8 cellular contexts compared by ENCODE assay signal in genomic region chr10:60032723-60033122, GRCh38.
A peak's percentile ranks its signal among the peaks of the same experiment; 100 is the strongest.
DNase-seq lines count a peak whose midpoint lies in the region; ATAC-seq, FAIRE-seq and TF ChIP-seq lines count a peak whose summit lies in the region.

No MANE protein-coding gene starts in this region.

- peak; percentile 81 for FAIRE-seq in D721Med (lab: Jason Lieb, UNC)

- H3K36me3 ChIP-seq in mammary epithelial cell (ENCODE audit: insufficient read depth, low read length): no peaks in the 10 kb centered on the region
- H3K36me3 ChIP-seq in right lobe of liver: no peaks in the 10 kb centered on the region
- H3K36me3 ChIP-seq in stomach: no peaks in the 10 kb centered on the region

- no peak for TF ChIP-seq EP300 in stomach (IDR thresholded peaks at IDR 0.05)

- no peak overlapping the region for H3K4me2 ChIP-seq in mammary epithelial cell (ENCODE audit: insufficient read depth, low read depth, low read length)

- H3K9me3 ChIP-seq in mammary epithelial cell (replicated peaks; ENCODE audit: insufficient read depth, low read length) (no peaks in the 10 kb centered on the region), right lobe of liver (no peaks in the 10 kb centered on the region), stomach (no peaks in the 10 kb centered on the region)

- CTCF ChIA-PET in mammary epithelial cell (lab: Charles Lee; ENCODE audit: low non-redundant PET): no interaction called here

- BruUV-seq in mammary epithelial cell (replicated peaks; lab: Mats Ljungman, UMichigan): no TSS peak

- ATAC-seq in GM19463 (IDR thresholded peaks at IDR 0.05; ENCODE audit: unreplicated experiment): peak; percentile 30
- peak; percentile 93 to 98 (median 97) for ATAC-seq in right lobe of liver
- ATAC-seq in GM18505 (IDR thresholded peaks at IDR 0.05; ENCODE audit: unreplicated experiment): no peak

- peak; percentile 86 for TF ChIP-seq CTCF in D721Med (IDR thresholded peaks at IDR 0.05; ENCODE audit: insufficient read depth, missing control alignments)
- TF ChIP-seq CTCF in mammary epithelial cell (conservative IDR thresholded peaks at IDR 0.05 in 1 of 2, IDR thresholded peaks at IDR 0.05 in 1 of 2; ENCODE audit: extremely low read depth in 1 of 2, insufficient read depth in 1 of 2, low read depth in 1 of 2, low read length in 2 of 2): peak; percentile 69 to 71
- peak; percentile 52 to 77 (median 69) for TF ChIP-seq CTCF in right lobe of liver (IDR thresholded peaks at IDR 0.05)
- TF ChIP-seq CTCF in stomach (IDR thresholded peaks at IDR 0.05): peak in 5 of 7 experiments; percentile 10 to 76 (median 32)

- no peak overlapping the region for H3K9ac ChIP-seq in mammary epithelial cell (ENCODE audit: insufficient read depth, low read length)

- H3K27me3 ChIP-seq in mammary epithelial cell (ENCODE audit: insufficient read depth, low read length): no peaks in the 10 kb centered on the region
- no peaks in the 10 kb centered on the region for H3K27me3 ChIP-seq in right lobe of liver
- no peaks in the 10 kb centered on the region for H3K27me3 ChIP-seq in stomach

- dilution Hi-C loops in mammary epithelial cell (cut with HindIII; ENCODE audit: low sequenced_read_pairs): no loop called here

- H3K27ac ChIP-seq in mammary epithelial cell (ENCODE audit: insufficient read depth, low read depth, low read length) (no peak overlapping the region), right lobe of liver (peak overlapping the region in 1 of 3 donors; percentile 26), stomach (peak overlapping the region in 2 of 5 donors; percentile 42 to 60)

- 11% methylated on average over 1 of the region's 1 CpG for WGBS in mammary epithelial cell (ENCODE audit: low coverage, missing lambda C conversion rate)
- WGBS in right lobe of liver (ENCODE audit: insufficient coverage, low coverage, low lambda C conversion rate, missing lambda C conversion rate): 6% methylated on average over 1 of the region's 1 CpG
- WGBS in stomach, 5 donors: 21 to 48% (median 24%) methylated on average over 1 of the region's 1 CpG

- H3K4me1 ChIP-seq in mammary epithelial cell (ENCODE audit: insufficient read depth, low read length) (no peaks in the 10 kb centered on the region), right lobe of liver (peaks cover 0 to 5% (median 0%) of the 10 kb centered on the region in 4 donors), stomach (peaks cover 0 to 21% (median 10%) of the 10 kb centered on the region in 4 donors)

- H2AFZ ChIP-seq in mammary epithelial cell (ENCODE audit: low read depth, low read length): no peak overlapping the region

- in situ Hi-C loops in mammary epithelial cell (cut with MboI; ENCODE audit: low sequenced_read_pairs in 2 of 2): loop anchor here (10.0 to 25.0 kb wide), 3 partner anchors 170 to 795 kb away; no protein-coding TSS in a partner anchor

- intact Hi-C loops in mammary epithelial cell (cut with micrococcal nuclease) (loop anchor here (1.0 to 10.0 kb wide), 3 partner anchors 167 to 406 kb away; no protein-coding TSS in a partner anchor), right lobe of liver (cut with DNase I) (loop anchor here (5.0 to 10.0 kb wide), 2 partner anchors 405 to 408 kb away; no protein-coding TSS in a partner anchor), stomach (cut with DNase I; ENCODE audit: low total_unique reads) (no loop called here)

- peak; percentile 19 for DNase-seq in D721Med (ENCODE audit: insufficient read length, low spot score)
- peak; percentile 67 for DNase-seq in LHCN-M2 (ENCODE audit: low read depth)
- peak; percentile 45 for DNase-seq in SIG-M5 (lab: John Stamatoyannopoulos, UW)
- peak; percentile 59 for DNase-seq in mammary epithelial cell
- peak in 2 of 3 donors; percentile 21 to 60 for DNase-seq in right lobe of liver
- DNase-seq in stomach: peak; percentile 55

- no peaks in the 10 kb centered on the region for H3K79me2 ChIP-seq in mammary epithelial cell (ENCODE audit: insufficient read depth, low read length)

- TF ChIP-seq POLR2A in right lobe of liver (IDR thresholded peaks at IDR 0.05): no peak
- TF ChIP-seq POLR2A in stomach (IDR thresholded peaks at IDR 0.05): no peak
- no peak for TF ChIP-seq POLR2A in GM18505 (IDR thresholded peaks at IDR 0.05; ENCODE audit: borderline replicate concordance, extremely low read depth, insufficient read depth, insufficient read length)

- no peaks in the 10 kb centered on the region for H4K20me1 ChIP-seq in mammary epithelial cell (ENCODE audit: insufficient read depth, low read length)

- H3K4me3 ChIP-seq in mammary epithelial cell (replicated peaks in 1 of 3; ENCODE audit: insufficient read depth in 1 of 3, low read depth in 2 of 3, low read length in 3 of 3) (no peak overlapping the region), right lobe of liver (no peak overlapping the region), stomach (no peak overlapping the region)

Comparison
In these comparisons a context has a peak if more than half of its experiments do, and no peak if none do; other contexts are left out.
1. CTCF ChIP-seq: peak in every context shown above with its lines; median percentile 86 in D721Med; 70 in mammary epithelial cell; 69 in right lobe of liver; 32 in stomach.